In genomic region chr3:48215876-48216275, GRCh38 we compare ENCODE assay signal across 18 cellular contexts. TPM values are rescaled to one million over a fixed set of nuclear protein-coding genes. Genes with fewer than 3 reads are reported as not detected.
DNase-seq lines count a peak whose midpoint lies in the region; ATAC-seq and TF ChIP-seq lines count a peak whose summit lies in the region.
"Had no signal": no experiment of that assay in that cellular context is flagged by ENCODE, and none has a peak within 500 bp of the region (broad histone marks: within the 10 kb centered on the region; RNA-seq: fewer than 3 reads in every experiment).

No MANE protein-coding gene starts in this region.

- no peaks in the 10 kb centered on the region for H3K36me3 ChIP-seq in IMR-90 (ENCODE audit: control insufficient read depth, insufficient read depth, low read length)
- no peaks in the 10 kb centered on the region for H3K36me3 ChIP-seq in subcutaneous abdominal adipose tissue (ENCODE audit: control insufficient read depth in 5 of 5, insufficient read depth in 5 of 5, low read length in 5 of 5)
- no peaks in the 10 kb centered on the region for H3K36me3 ChIP-seq in PC-3 (ENCODE audit: low read depth, low read length)
- H3K36me3 ChIP-seq: MG63 had no signal

- no peak overlapping the region for H2BK15ac ChIP-seq in IMR-90 (ENCODE audit: low read depth, low read length)

- H3K4me1 ChIP-seq in IMR-90 (ENCODE audit: control insufficient read depth, insufficient read depth, low read length), result peaks cover 2% of the 10 kb centered on the region; the same call in 1 of the 2 replicates
- H3K4me1 ChIP-seq in subcutaneous abdominal adipose tissue (ENCODE audit: control insufficient read depth in 5 of 5, insufficient read depth in 5 of 5, low read length in 5 of 5), result peaks cover 15 to 55% (median 48%) of the 10 kb centered on the region in 5 donors
- H3K4me1 ChIP-seq in PC-3 (ENCODE audit: insufficient read depth, low read length), result no peaks in the 10 kb centered on the region

- no peak overlapping the region for H3K4ac ChIP-seq in IMR-90 (ENCODE audit: low read depth, low read length)

- H3K27ac Mint-ChIP-seq in mesothelial cell of epicardium, result peak overlapping the region; percentile 40
- H3K27ac Mint-ChIP-seq in activated naive CD8-positive, alpha-beta T cell treated with anti-CD3 and anti-CD28 coated beads, Interleukin-2, amount 50 U/mL, for 24 hours, result no peak overlapping the region
- H3K27ac Mint-ChIP-seq: activated CD8-positive, alpha-beta memory T cell treated with anti-CD3 and anti-CD28 coated beads, Interleukin-2, amount 10 ng/mL, durations not matched to agents 7 days and 5 days; activated naive CD4-positive, alpha-beta T cell treated with anti-CD3 and anti-CD28 coated beads, Interleukin-2, amount 50 U/mL, for 72 hours; naive B cell; WTC11 had no signal

- H3K9me1 ChIP-seq in IMR-90 (ENCODE audit: insufficient read depth, low read length), result no peaks in the 10 kb centered on the region

- H3K27me3 ChIP-seq in IMR-90 (ENCODE audit: control insufficient read depth, insufficient read depth, low read length) (peaks cover 37% of the 10 kb centered on the region), subcutaneous abdominal adipose tissue (ENCODE audit: control insufficient read depth in 5 of 5, insufficient read depth in 4 of 5, low read length in 5 of 5) (no peaks in the 10 kb centered on the region), PC-3 (ENCODE audit: low read length) (no peaks in the 10 kb centered on the region)
- H3K27me3 ChIP-seq: MG63 had no signal

- H3K9me3 Mint-ChIP-seq in mesothelial cell of epicardium, result no peaks in the 10 kb centered on the region
- H3K9me3 Mint-ChIP-seq in activated naive CD8-positive, alpha-beta T cell treated with anti-CD3 and anti-CD28 coated beads, Interleukin-2, amount 50 U/mL, for 24 hours, result no peaks in the 10 kb centered on the region
- H3K9me3 Mint-ChIP-seq: activated naive CD4-positive, alpha-beta T cell treated with anti-CD3 and anti-CD28 coated beads, Interleukin-2, amount 50 U/mL, for 72 hours; naive B cell; WTC11 had no signal

- no peak for DNase-seq in IMR-90
- DNase-seq in fibroblast of the aortic adventitia (ENCODE audit: low read depth), result peak; percentile 29
- DNase-seq in mesothelial cell of epicardium (ENCODE audit: low spot score in 2 of 2, unreplicated experiment in 2 of 2), result no peak
- no peak for DNase-seq in activated CD8-positive, alpha-beta memory T cell treated with anti-CD3 and anti-CD28 coated beads, Interleukin-2, amount 50 U/mL, for 48 hours
- no peak for DNase-seq in PC-3
- no peak for DNase-seq in activated naive CD8-positive, alpha-beta T cell treated with anti-CD3 and anti-CD28 coated beads, Interleukin-2, amount 50 U/mL, for 24 hours
- DNase-seq: activated CD8-positive, alpha-beta memory T cell treated with anti-CD3 and anti-CD28 coated beads, Interleukin-2, amount 10 ng/mL, durations not matched to agents 7 days and 5 days; Calu3; MG63; naive B cell; NCI-H2081 treated with DMSO at 0.1 percent for 48 hours; SK-N-SH had no signal

- no peak overlapping the region for H3K9ac ChIP-seq in IMR-90 (ENCODE audit: low read depth, low read length)
- H3K9ac ChIP-seq in subcutaneous abdominal adipose tissue (ENCODE audit: low read length in 5 of 5), result peak overlapping the region in 1 of 5 donors; percentile 18
- no peak overlapping the region for H3K9ac ChIP-seq in PC-3 (ENCODE audit: low read length)
- H3K9ac ChIP-seq: SK-N-SH had no signal

- no peak overlapping the region for H2BK5ac ChIP-seq in IMR-90 (ENCODE audit: low read depth, low read length, poor library complexity, severe bottlenecking)

- H4K8ac ChIP-seq in IMR-90 (ENCODE audit: low read depth in 2 of 2, low read length in 2 of 2), result no peak overlapping the region

- ATAC-seq in IMR-90 (ENCODE audit: low read depth) (0 out of 2 replicates have a peak, but pooled peaks have one; percentile 17), PC-3 (no peak), HG02571 (IDR thresholded peaks at IDR 0.05; ENCODE audit: unreplicated experiment) (no peak)
- no peak for ATAC-seq in activated naive CD8-positive, alpha-beta T cell treated with anti-CD3 and anti-CD28 coated beads, Interleukin-2, amount 50 U/mL, for 24 hours
- ATAC-seq: activated CD8-positive, alpha-beta memory T cell treated with anti-CD3 and anti-CD28 coated beads, Interleukin-2, amount 10 ng/mL, durations not matched to agents 7 days and 5 days; activated naive CD4-positive, alpha-beta T cell treated with anti-CD3 and anti-CD28 coated beads, Interleukin-2, amount 50 U/mL, for 72 hours; WTC11 had no signal

- H4K91ac ChIP-seq in IMR-90 (ENCODE audit: insufficient read depth, low read depth, low read length), result no peak overlapping the region

- no peaks in the 10 kb centered on the region for H3K79me1 ChIP-seq in IMR-90 (ENCODE audit: low read depth in 1 of 2, low read length in 2 of 2)

- H3K14ac ChIP-seq in IMR-90 (replicated peaks; ENCODE audit: low read depth, low read length), result no peak overlapping the region

- TF ChIP-seq CTCF in IMR-90 (conservative IDR thresholded peaks at IDR 0.05; ENCODE audit: low read depth, low read length), result no peak
- TF ChIP-seq CTCF in fibroblast of the aortic adventitia (IDR thresholded peaks at IDR 0.05; ENCODE audit: insufficient read depth, low read length), result no peak
- TF ChIP-seq CTCF in mesothelial cell of epicardium (IDR thresholded peaks at IDR 0.05; ENCODE audit: unreplicated experiment), result no peak
- TF ChIP-seq CTCF in PC-3 (conservative IDR thresholded peaks at IDR 0.05; ENCODE audit: low read depth, low read length), result no peak

- WGBS in IMR-90 (ENCODE audit: extremely low coverage in 2 of 2, insufficient read length in 1 of 2), 2 experiments, result 80% methylated on average over 1 of the region's 5 CpGs; no CpG with 5 or more reads in 1 of the 2 experiments

- H3F3A ChIP-seq in PC-3 (ENCODE audit: low read length, unreplicated experiment), result no peaks in the 10 kb centered on the region

- no peak overlapping the region for H3K4me3 ChIP-seq in IMR-90 (ENCODE audit: insufficient read depth, low read depth, low read length)
- no peak overlapping the region for H3K4me3 ChIP-seq in fibroblast of the aortic adventitia (ENCODE audit: low read depth, low read length)
- H3K4me3 ChIP-seq in subcutaneous abdominal adipose tissue (ENCODE audit: low read depth in 1 of 5, low read length in 5 of 5), result peak overlapping the region in 1 of 5 donors; percentile 15
- H3K4me3 ChIP-seq in PC-3 (ENCODE audit: low read length), result no peak overlapping the region
- H3K4me3 ChIP-seq: MG63 had no signal

- H3K27ac ChIP-seq in IMR-90 (ENCODE audit: insufficient read depth, low read length), result no peak overlapping the region
- peak overlapping the region; percentile 92 for H3K27ac ChIP-seq in subcutaneous abdominal adipose tissue (ENCODE audit: low read depth, low read length)
- H3K27ac ChIP-seq in PC-3 (ENCODE audit: low read length), result no peak overlapping the region

- peaks cover 6% of the 10 kb centered on the region for H3K27me3 Mint-ChIP-seq in mesothelial cell of epicardium (ENCODE audit: low read depth)
- no peaks in the 10 kb centered on the region for H3K27me3 Mint-ChIP-seq in activated naive CD8-positive, alpha-beta T cell treated with anti-CD3 and anti-CD28 coated beads, Interleukin-2, amount 50 U/mL, for 24 hours
- H3K27me3 Mint-ChIP-seq: naive B cell had no signal

- POLR2A ChIA-PET in IMR-90 (lab: Charles Lee; ENCODE audit: unreplicated experiment) (no interaction called here), PC-3 (lab: Charles Lee; ENCODE audit: unreplicated experiment) (no interaction called here)

- H3K4me1 Mint-ChIP-seq in mesothelial cell of epicardium, result peaks cover 3% of the 10 kb centered on the region
- H3K4me1 Mint-ChIP-seq in activated naive CD8-positive, alpha-beta T cell treated with anti-CD3 and anti-CD28 coated beads, Interleukin-2, amount 50 U/mL, for 24 hours, result no peaks in the 10 kb centered on the region
- H3K4me1 Mint-ChIP-seq: activated CD8-positive, alpha-beta memory T cell treated with anti-CD3 and anti-CD28 coated beads, Interleukin-2, amount 10 ng/mL, durations not matched to agents 7 days and 5 days; WTC11 had no signal

- H2AFZ ChIP-seq in IMR-90 (replicated peaks; ENCODE audit: low read length, poor library complexity) (no peak overlapping the region), PC-3 (ENCODE audit: low read length) (no peak overlapping the region)

- H2AK5ac ChIP-seq in IMR-90 (ENCODE audit: low read depth, low read length), result no peak overlapping the region

- H4K5ac ChIP-seq in IMR-90 (ENCODE audit: low read depth, low read length), result no peak overlapping the region

- no peak overlapping the region for H3K56ac ChIP-seq in IMR-90 (ENCODE audit: extremely low read depth, insufficient read depth, low read length)

- CTCF ChIA-PET in IMR-90 (lab: Yijun Ruan, JAX), result no interaction called here
- CTCF ChIA-PET in PC-3 (lab: Charles Lee), result no interaction called here

- H3K9me2 ChIP-seq in PC-3 (replicated peaks; ENCODE audit: low read length), result no peaks in the 10 kb centered on the region
- H3K9me2 ChIP-seq: SK-N-SH had no signal

- H3K18ac ChIP-seq in IMR-90 (ENCODE audit: low read depth, low read length), result no peak overlapping the region

- no TSS peak for BruUV-seq in IMR-90 (replicated peaks; lab: Mats Ljungman, UMichigan)
- no TSS peak for BruUV-seq in PC-3 (replicated peaks; lab: Mats Ljungman, UMichigan)

- no peak overlapping the region for H2BK120ac ChIP-seq in IMR-90 (ENCODE audit: low read depth, low read length)

- H2AK9ac ChIP-seq in IMR-90 (replicated peaks; ENCODE audit: low read depth, low read length, poor library complexity), result no peak overlapping the region

- no peak for TF ChIP-seq RAD21 in IMR-90 (IDR thresholded peaks at IDR 0.05; ENCODE audit: low read length)

- no peak for TF ChIP-seq POLR2A in IMR-90 (IDR thresholded peaks at IDR 0.05; ENCODE audit: low read depth, low read length)

- intact Hi-C loops in IMR-90 (cut with micrococcal nuclease) (no loop called here), PC-3 (cut with micrococcal nuclease) (no loop called here)

- no peaks in the 10 kb centered on the region for H3K36me3 Mint-ChIP-seq in mesothelial cell of epicardium
- H3K36me3 Mint-ChIP-seq in activated naive CD8-positive, alpha-beta T cell treated with anti-CD3 and anti-CD28 coated beads, Interleukin-2, amount 50 U/mL, for 24 hours (ENCODE audit: low read depth), result no peaks in the 10 kb centered on the region
- H3K36me3 Mint-ChIP-seq: activated CD8-positive, alpha-beta memory T cell treated with anti-CD3 and anti-CD28 coated beads, Interleukin-2, amount 10 ng/mL, durations not matched to agents 7 days and 5 days; activated naive CD4-positive, alpha-beta T cell treated with anti-CD3 and anti-CD28 coated beads, Interleukin-2, amount 50 U/mL, for 72 hours; naive B cell; WTC11 had no signal

- no peak overlapping the region for H3K23ac ChIP-seq in IMR-90 (ENCODE audit: low read depth, low read length)

- in situ Hi-C loops in IMR-90 (cut with MboI; ENCODE audit: low sequenced_read_pairs), result no loop called here

- H2BK20ac ChIP-seq in IMR-90 (ENCODE audit: low read depth, low read length), result no peak overlapping the region

- no peak overlapping the region for H3K4me3 Mint-ChIP-seq in mesothelial cell of epicardium
- no peak overlapping the region for H3K4me3 Mint-ChIP-seq in activated naive CD8-positive, alpha-beta T cell treated with anti-CD3 and anti-CD28 coated beads, Interleukin-2, amount 50 U/mL, for 24 hours
- H3K4me3 Mint-ChIP-seq: activated CD8-positive, alpha-beta memory T cell treated with anti-CD3 and anti-CD28 coated beads, Interleukin-2, amount 10 ng/mL, durations not matched to agents 7 days and 5 days; WTC11 had no signal

- H4K20me1 ChIP-seq in IMR-90 (ENCODE audit: insufficient read depth, low read length), result no peaks in the 10 kb centered on the region; the same call in 1 of the 2 replicates
- H4K20me1 ChIP-seq in PC-3 (ENCODE audit: low read length), result no peaks in the 10 kb centered on the region

- H3K9me3 ChIP-seq in IMR-90 (ENCODE audit: control insufficient read depth, insufficient read depth, low read length), result no peaks in the 10 kb centered on the region
- no peaks in the 10 kb centered on the region for H3K9me3 ChIP-seq in subcutaneous abdominal adipose tissue (ENCODE audit: control insufficient read depth in 5 of 5, low read length in 5 of 5)
- H3K9me3 ChIP-seq in PC-3 (ENCODE audit: low read length), result no peaks in the 10 kb centered on the region
- H3K9me3 ChIP-seq: MG63, SK-N-SH had no signal

- H3K4me2 ChIP-seq in IMR-90 (ENCODE audit: low read depth, low read length), result no peak overlapping the region
- H3K4me2 ChIP-seq in PC-3 (ENCODE audit: low read length), result no peak overlapping the region
- H3K4me2 ChIP-seq: SK-N-SH had no signal

- no peaks in the 10 kb centered on the region for H3K79me2 ChIP-seq in PC-3 (ENCODE audit: low read length)

- dilution Hi-C loops in IMR-90 (cut with HindIII; ENCODE audit: low sequenced_read_pairs, unreplicated experiment), result no loop called here

RNA-seq across cellular contexts. Expression of gene CAMP, which starts 7.4 kb away (rescaled TPM):
- total RNA-seq in IMR-90 (2012; rRNA removed) (not detected in 2 replicates), fibroblast of the aortic adventitia (ENCODE audit: low replicate concordance) (not detected in 2 replicates), mesothelial cell of epicardium (not detected in 3 replicates), PC-3 (2014; rRNA removed) (not detected in 2 replicates)
- not detected in 2 replicates for polyA plus RNA-seq in IMR-90 (2012; rRNA removed)
- polyA plus RNA-seq in IMR-90 (2012; cell fraction: cytosol; rRNA removed), result not detected in 2 replicates
- not detected in 2 replicates for polyA plus RNA-seq in IMR-90 (2012; cell fraction: nucleus; rRNA removed; ENCODE audit: low replicate concordance)
- total RNA-seq: activated CD8-positive, alpha-beta memory T cell treated with anti-CD3 and anti-CD28 coated beads, Interleukin-2, amount 10 ng/mL, durations not matched to agents 7 days and 5 days; activated naive CD4-positive, alpha-beta T cell treated with anti-CD3 and anti-CD28 coated beads, Interleukin-2, amount 50 U/mL, for 72 hours; Calu3; fibroblast of lung; temporal lobe; WTC11 had no signal
- polyA plus RNA-seq: fibroblast of lung, SK-N-SH had no signal

RNA-seq across cellular contexts. Expression of gene ZNF589, which starts 25.0 kb away (rescaled TPM):
- 3.9 and 4.7 TPM in 2 replicates for total RNA-seq in IMR-90 (2012; rRNA removed)
- 3.3 and 4.4 TPM in 2 replicates for polyA plus RNA-seq in IMR-90 (2012; rRNA removed)
- polyA plus RNA-seq in IMR-90 (2012; cell fraction: cytosol; rRNA removed), result 0.65 and 1.8 TPM in 2 replicates
- 4.2 and 21.1 TPM in 2 replicates for polyA plus RNA-seq in IMR-90 (2012; cell fraction: nucleus; rRNA removed; ENCODE audit: low replicate concordance)
- total RNA-seq in fibroblast of the aortic adventitia (ENCODE audit: low replicate concordance), result 5.6 and 8.6 TPM in 2 replicates
- total RNA-seq in mesothelial cell of epicardium, result 18.9 to 24.1 TPM (median 22.3 TPM) in 3 replicates
- total RNA-seq in PC-3 (2014; rRNA removed), result 9.4 and 10.2 TPM in 2 replicates

RNA-seq across cellular contexts. Expression of gene CDC25A, which starts 27.7 kb away (rescaled TPM):
- total RNA-seq in IMR-90 (2012; rRNA removed) (9.7 and 10.6 TPM in 2 replicates), fibroblast of the aortic adventitia (ENCODE audit: low replicate concordance) (0.90 and 13.6 TPM in 2 replicates), mesothelial cell of epicardium (12.1 to 13.1 TPM (median 13.0 TPM) in 3 replicates), PC-3 (2014; rRNA removed) (42.4 and 43.0 TPM in 2 replicates)
- polyA plus RNA-seq in IMR-90 (2012; rRNA removed), result 4.2 and 4.7 TPM in 2 replicates
- 1.9 and 3.2 TPM in 2 replicates for polyA plus RNA-seq in IMR-90 (2012; cell fraction: cytosol; rRNA removed)
- polyA plus RNA-seq in IMR-90 (2012; cell fraction: nucleus; rRNA removed; ENCODE audit: low replicate concordance), result 2.5 and 4.3 TPM in 2 replicates
